8 cellular contexts compared by ENCODE assay signal in the genomic region with DNA sequence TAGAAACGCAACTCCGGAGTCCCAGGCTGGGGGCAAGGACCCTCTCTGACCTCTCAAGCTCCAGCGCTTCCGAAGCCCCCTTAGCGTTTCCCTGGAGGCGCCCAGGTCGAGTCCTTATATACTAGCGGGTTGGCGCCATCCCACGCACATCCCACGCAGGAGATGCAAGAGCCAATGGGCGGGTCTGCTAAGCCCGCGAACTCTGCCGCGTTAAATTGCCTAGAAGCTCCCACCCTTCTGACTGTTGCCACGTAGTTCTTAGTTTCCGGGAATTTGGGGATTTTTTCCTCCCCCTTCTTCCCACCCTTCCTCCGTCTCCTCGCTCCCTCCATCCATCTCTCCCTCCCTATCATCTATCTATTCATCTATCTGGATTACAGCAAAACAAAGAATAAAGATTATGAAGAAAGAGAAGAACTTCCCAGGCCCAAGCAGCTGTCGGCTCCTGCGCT. TPM values are rescaled to one million over a fixed set of nuclear protein-coding genes. Genes with fewer than 3 reads are reported as not detected.
A peak's percentile ranks its signal among the peaks of the same experiment; 100 is the strongest.
DNase-seq lines count a peak whose midpoint lies in the region; ATAC-seq and TF ChIP-seq lines count a peak whose summit lies in the region.

A gene with protein sequence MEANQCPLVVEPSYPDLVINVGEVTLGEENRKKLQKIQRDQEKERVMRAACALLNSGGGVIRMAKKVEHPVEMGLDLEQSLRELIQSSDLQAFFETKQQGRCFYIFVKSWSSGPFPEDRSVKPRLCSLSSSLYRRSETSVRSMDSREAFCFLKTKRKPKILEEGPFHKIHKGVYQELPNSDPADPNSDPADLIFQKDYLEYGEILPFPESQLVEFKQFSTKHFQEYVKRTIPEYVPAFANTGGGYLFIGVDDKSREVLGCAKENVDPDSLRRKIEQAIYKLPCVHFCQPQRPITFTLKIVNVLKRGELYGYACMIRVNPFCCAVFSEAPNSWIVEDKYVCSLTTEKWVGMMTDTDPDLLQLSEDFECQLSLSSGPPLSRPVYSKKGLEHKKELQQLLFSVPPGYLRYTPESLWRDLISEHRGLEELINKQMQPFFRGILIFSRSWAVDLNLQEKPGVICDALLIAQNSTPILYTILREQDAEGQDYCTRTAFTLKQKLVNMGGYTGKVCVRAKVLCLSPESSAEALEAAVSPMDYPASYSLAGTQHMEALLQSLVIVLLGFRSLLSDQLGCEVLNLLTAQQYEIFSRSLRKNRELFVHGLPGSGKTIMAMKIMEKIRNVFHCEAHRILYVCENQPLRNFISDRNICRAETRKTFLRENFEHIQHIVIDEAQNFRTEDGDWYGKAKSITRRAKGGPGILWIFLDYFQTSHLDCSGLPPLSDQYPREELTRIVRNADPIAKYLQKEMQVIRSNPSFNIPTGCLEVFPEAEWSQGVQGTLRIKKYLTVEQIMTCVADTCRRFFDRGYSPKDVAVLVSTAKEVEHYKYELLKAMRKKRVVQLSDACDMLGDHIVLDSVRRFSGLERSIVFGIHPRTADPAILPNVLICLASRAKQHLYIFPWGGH (minus strand): TSS at position 90 of the 452 bp plus-strand sequence. CDS start 9,814 bp downstream, outside the sequence.

- no peaks in the 10 kb centered on the region for H3K27me3 ChIP-seq in BLaER1 treated with 17β-estradiol and CSF1 and Interleukin-3, amounts not matched to agents 10 nM and 100 nM

- H3K36me3 ChIP-seq in BLaER1 treated with 17β-estradiol and CSF1 and Interleukin-3, amounts not matched to agents 10 nM and 100 nM, result peaks cover 13 to 34% (median 27%) of the 10 kb centered on the region in 11 experiments

- H3K27ac ChIP-seq in BLaER1 treated with 17β-estradiol and CSF1 and Interleukin-3, amounts not matched to agents 10 nM and 100 nM, result peak within 1 kb of the TSS; percentile 90 to 99 (median 94)

- H3K4me1 ChIP-seq in BLaER1 treated with 17β-estradiol and CSF1 and Interleukin-3, amounts not matched to agents 10 nM and 100 nM, result peaks cover 21 to 75% (median 49%) of the 10 kb centered on the region in 10 experiments

- DNase-seq in NCI-H187 treated with DMSO at 0.1 percent for 48 hours (lab: John Stamatoyannopoulos, UW) (peak; percentile 55), choroid plexus epithelial cell (ENCODE audit: low read depth) (peak; percentile 90), left colon (peak; percentile 78 to 79), NCI-H446 treated with DMSO at 0.1 percent for 48 hours (lab: John Stamatoyannopoulos, UW) (no peak)
- DNase-seq in activated CD4-positive, alpha-beta T cell treated with anti-CD3 and anti-CD28 coated beads for 48 hours, result peak; percentile 94
- DNase-seq in stimulated activated CD4-positive, alpha-beta T cell treated with anti-CD3 and anti-CD28 coated beads, Interleukin-1b, Interleukin-23, amount 100 ng/mL, for 48 hours, result peak; percentile 90

- no peak for TF ChIP-seq CTCF in choroid plexus epithelial cell (conservative IDR thresholded peaks at IDR 0.05; ENCODE audit: low read depth, low read length)

- peaks cover 4 to 33% (median 30%) of the 10 kb centered on the region in 11 experiments; a peak in 21 of 22 replicates for H3K9me3 ChIP-seq in BLaER1 treated with 17β-estradiol and CSF1 and Interleukin-3, amounts not matched to agents 10 nM and 100 nM (replicated peaks in 1 of 11)

- H3K4me3 ChIP-seq in BLaER1 treated with 17β-estradiol and CSF1 and Interleukin-3, amounts not matched to agents 10 nM and 100 nM, result peak within 1 kb of the TSS; percentile 68 to 89 (median 82)
- peak within 1 kb of the TSS; percentile 75 for H3K4me3 ChIP-seq in choroid plexus epithelial cell (ENCODE audit: low read depth, low read length)

- ATAC-seq in GM21447 (IDR thresholded peaks at IDR 0.05; ENCODE audit: unreplicated experiment) (peak; percentile 62), left colon (peak; percentile 68)

- H3K4me2 ChIP-seq in BLaER1 treated with 17β-estradiol and CSF1 and Interleukin-3, amounts not matched to agents 10 nM and 100 nM, result peak within 1 kb of the TSS; percentile 82 to 98 (median 92)

- intact Hi-C loops in left colon (cut with DNase I, micrococcal nuclease), result no loop called here

- H3K9ac ChIP-seq in BLaER1 treated with 17β-estradiol and CSF1 and Interleukin-3, amounts not matched to agents 10 nM and 100 nM, result peak within 1 kb of the TSS; percentile 87 to 99 (median 93)

- peaks cover 9 to 43% (median 10%) of the 10 kb centered on the region in 11 experiments; a peak in 17 of 22 replicates for H4K20me1 ChIP-seq in BLaER1 treated with 17β-estradiol and CSF1 and Interleukin-3, amounts not matched to agents 10 nM and 100 nM

RNA-seq across cellular contexts. Expression of the gene that starts here (rescaled TPM):
- 1 to 10 TPM; 3.7 to 7.7 TPM for total RNA-seq in left colon
